In genomic region chr4:150564967-150565366, GRCh38 we compare ENCODE assay signal across 6 cellular contexts. TPM values are rescaled to one million over a fixed set of nuclear protein-coding genes. Genes with fewer than 3 reads are reported as not detected.
"Had no signal": no experiment of that assay in that cellular context is flagged by ENCODE, and none has a peak within 500 bp of the region (broad histone marks: within the 10 kb centered on the region; RNA-seq: fewer than 3 reads in every experiment).

No MANE protein-coding gene starts in this region.

RNA-seq across cellular contexts. Expression of gene MAB21L2, which starts 17.0 kb away (rescaled TPM):
- total RNA-seq: GM23248, GM23338, H1, H7, H9, HFFc6 had no signal
- polyA plus RNA-seq: GM23248 had no signal
